ENCODE assay signal across 15 cellular contexts in genomic region chr15:64134322-64134829, GRCh38. TPM values are rescaled to one million over a fixed set of nuclear protein-coding genes. Genes with fewer than 3 reads are reported as not detected.
DNase-seq lines count a peak whose midpoint lies in the region; ATAC-seq lines count a peak whose summit lies in the region.
"Had no signal": no experiment of that assay in that cellular context is flagged by ENCODE, and none has a peak within 500 bp of the region (broad histone marks: within the 10 kb centered on the region; RNA-seq: fewer than 3 reads in every experiment).

No MANE protein-coding gene starts in this region.

- no peaks in the 10 kb centered on the region for H3K27me3 Mint-ChIP-seq in naive thymus-derived CD8-positive, alpha-beta T cell
- no peaks in the 10 kb centered on the region for H3K27me3 Mint-ChIP-seq in effector memory CD8-positive, alpha-beta T cell
- H3K27me3 Mint-ChIP-seq: brain had no signal

- peak overlapping the region in 2 of 10 donors; percentile 38 to 81 for H3K27ac Mint-ChIP-seq in naive thymus-derived CD8-positive, alpha-beta T cell
- no peak overlapping the region for H3K27ac Mint-ChIP-seq in effector memory CD8-positive, alpha-beta T cell
- H3K27ac Mint-ChIP-seq: immature natural killer cell had no signal

- DNase-seq in NCI-H2196 (lab: John Stamatoyannopoulos, UW; ENCODE audit: unreplicated experiment): peak; percentile 78
- peak; percentile 54 for DNase-seq in cerebellar cortex (ENCODE audit: low spot score)
- DNase-seq in hypothalamus (lab: John Stamatoyannopoulos, UW): peak in 40 of 51 donors; percentile 14 to 86 (median 68)
- DNase-seq in stromal cell of bone marrow (ENCODE audit: low read depth): peak; percentile 19
- DNase-seq in naive thymus-derived CD8-positive, alpha-beta T cell: no peak
- no peak for DNase-seq in effector memory CD8-positive, alpha-beta T cell
- DNase-seq: COR-L47; GOT3; immature natural killer cell; NCI-H226; RPMI8226; stimulated activated naive CD4-positive, alpha-beta T cell had no signal

- POLR2A ChIA-PET in naive thymus-derived CD8-positive, alpha-beta T cell (lab: Charles Lee): interaction anchor here (0.6 kb wide), 1 partner anchor 30 kb away, joined by 4 read pairs; no protein-coding TSS in a partner anchor

- H3K4me1 Mint-ChIP-seq in naive thymus-derived CD8-positive, alpha-beta T cell: no peaks in the 10 kb centered on the region
- no peaks in the 10 kb centered on the region for H3K4me1 Mint-ChIP-seq in effector memory CD8-positive, alpha-beta T cell (ENCODE audit: low read depth in 2 of 2)
- H3K4me1 Mint-ChIP-seq: immature natural killer cell had no signal

- ATAC-seq in naive thymus-derived CD8-positive, alpha-beta T cell: no peak
- ATAC-seq in effector memory CD8-positive, alpha-beta T cell (replicated peaks): no peak
- ATAC-seq in HG03108 (IDR thresholded peaks at IDR 0.05; ENCODE audit: unreplicated experiment): no peak

- H3K9me3 Mint-ChIP-seq in naive thymus-derived CD8-positive, alpha-beta T cell: no peaks in the 10 kb centered on the region
- H3K9me3 Mint-ChIP-seq in effector memory CD8-positive, alpha-beta T cell: no peaks in the 10 kb centered on the region
- H3K9me3 Mint-ChIP-seq: brain, immature natural killer cell, neural crest cell had no signal

- H3K4me3 Mint-ChIP-seq in naive thymus-derived CD8-positive, alpha-beta T cell: no peak overlapping the region
- no peak overlapping the region for H3K4me3 Mint-ChIP-seq in effector memory CD8-positive, alpha-beta T cell
- H3K4me3 Mint-ChIP-seq: brain, immature natural killer cell, neural crest cell had no signal

- H3K36me3 Mint-ChIP-seq in naive thymus-derived CD8-positive, alpha-beta T cell: peaks cover 11 to 94% (median 22%) of the 10 kb centered on the region in 3 donors
- H3K36me3 Mint-ChIP-seq in effector memory CD8-positive, alpha-beta T cell (ENCODE audit: insufficient read depth): peaks cover 72% of the 10 kb centered on the region

RNA-seq across cellular contexts. Expression of gene SNX22, which starts 17.2 kb away (rescaled TPM):
- 1 to 10 TPM; 4.3 to 4.4 TPM for total RNA-seq in naive thymus-derived CD8-positive, alpha-beta T cell
- polyA plus RNA-seq in naive thymus-derived CD8-positive, alpha-beta T cell: under 1 TPM; 0.64 to 0.99 (median 0.76) TPM

RNA-seq across cellular contexts. Expression of gene PPIB, which starts 28.4 kb away (rescaled TPM):
- 100 to 1,000 TPM; 154 to 155 TPM for total RNA-seq in naive thymus-derived CD8-positive, alpha-beta T cell
- polyA plus RNA-seq in naive thymus-derived CD8-positive, alpha-beta T cell: 100 to 1,000 TPM; 431 to 581 (median 521) TPM

RNA-seq across cellular contexts. Expression of gene SNX1, which starts 38.6 kb away (rescaled TPM):
- 100 to 1,000 TPM; 133 to 143 TPM for total RNA-seq in naive thymus-derived CD8-positive, alpha-beta T cell
- 10 to 100 TPM; 42.7 to 72.6 (median 54.8) TPM for polyA plus RNA-seq in naive thymus-derived CD8-positive, alpha-beta T cell

RNA-seq across cellular contexts. Expression of gene CIAO2A, which starts 40.7 kb away (rescaled TPM):
- 10 to 100 TPM; 27.5 to 31.8 TPM for total RNA-seq in naive thymus-derived CD8-positive, alpha-beta T cell
- 10 to 100 TPM; 54.8 to 84.8 (median 64.9) TPM for polyA plus RNA-seq in naive thymus-derived CD8-positive, alpha-beta T cell

Comparison
In these comparisons a context has a peak if more than half of its experiments do, and no peak if none do; other contexts are left out.
1. DNase-seq: peak in NCI-H2196 (single experiment), cerebellar cortex (single experiment), hypothalamus (40 of 51) and stromal cell of bone marrow (single experiment); none in naive thymus-derived CD8-positive, alpha-beta T cell (0 of 10) and effector memory CD8-positive, alpha-beta T cell (0 of 3).